In genomic region chr1:3352084-3352951, GRCh38 we compare ENCODE assay signal across 10 cellular contexts.
A peak's percentile ranks its signal among the peaks of the same experiment; 100 is the strongest.
DNase-seq lines count a peak whose midpoint lies in the region; ATAC-seq, FAIRE-seq and TF ChIP-seq lines count a peak whose summit lies in the region.
"Had no signal": no experiment of that assay in that cellular context is flagged by ENCODE, and none has a peak within 500 bp of the region (broad histone marks: within the 10 kb centered on the region; RNA-seq: fewer than 3 reads in every experiment).

No MANE protein-coding gene starts in this region.

- H3K36me3 Mint-ChIP-seq in mesothelial cell of epicardium = no peaks in the 10 kb centered on the region

- H3K9me3 Mint-ChIP-seq in mesothelial cell of epicardium = no peaks in the 10 kb centered on the region

- H3K27me3 ChIP-seq in tibial nerve = peaks cover 0 to 11% of the 10 kb centered on the region in 2 donors

- H3K27ac ChIP-seq in coronary artery (peak overlapping the region; percentile 94 to 97), tibial nerve (peak overlapping the region; percentile 79 to 98 (median 89))

- TF ChIP-seq POLR2A in tibial nerve (IDR thresholded peaks at IDR 0.05) (peak in 1 of 2 donors; percentile 47), GM12891 (IDR thresholded peaks at IDR 0.05; ENCODE audit: low read depth, low read length) (no peak)

- no peaks in the 10 kb centered on the region for H3K9me3 ChIP-seq in tibial nerve

- peak overlapping the region; percentile 80 for H3K27ac Mint-ChIP-seq in mesothelial cell of epicardium

- peak overlapping the region; percentile 54 for H3K4me3 Mint-ChIP-seq in mesothelial cell of epicardium

- TF ChIP-seq CTCF in coronary artery (IDR thresholded peaks at IDR 0.05) = no peak
- TF ChIP-seq CTCF in mesothelial cell of epicardium (IDR thresholded peaks at IDR 0.05; ENCODE audit: unreplicated experiment) = no peak
- no peak for TF ChIP-seq CTCF in tibial nerve (IDR thresholded peaks at IDR 0.05)

- DNase-seq in LHCN-M2 (ENCODE audit: low read depth) (peak; percentile 30), coronary artery (ENCODE audit: low spot score) (peak; percentile 92), mesothelial cell of epicardium (ENCODE audit: low spot score in 2 of 2, unreplicated experiment in 2 of 2) (peak in 1 of 2 experiments; percentile 49), tibial nerve (ENCODE audit: low spot score in 2 of 2) (peak in 1 of 2 donors; percentile 51), GM12891 (ENCODE audit: insufficient read length, low spot score) (no peak)
- DNase-seq in effector CD4-positive, alpha-beta T cell = no peak
- DNase-seq: activated CD4-positive, alpha-beta T cell treated with anti-CD3 and anti-CD28 coated beads, Interleukin-2, amount 50 U/mL, for 1 hour; NCI-H2107 had no signal

- H3K4me1 ChIP-seq in tibial nerve = peaks cover 0 to 69% (median 42%) of the 10 kb centered on the region in 4 donors

- peaks cover 9% of the 10 kb centered on the region for H3K4me1 Mint-ChIP-seq in mesothelial cell of epicardium

- ATAC-seq in GM18873 (IDR thresholded peaks at IDR 0.05; ENCODE audit: low FRiP score, unreplicated experiment) (no peak), GM21360 (IDR thresholded peaks at IDR 0.05; ENCODE audit: unreplicated experiment) (no peak)

- H3K27me3 Mint-ChIP-seq in mesothelial cell of epicardium (ENCODE audit: low read depth) = peaks cover 43% of the 10 kb centered on the region

- 11 to 23% methylated on average over 31 to 32 of the region's 36 CpGs for WGBS in tibial nerve, 2 donors

- H3K4me3 ChIP-seq in coronary artery = peak overlapping the region; percentile 46
- peak overlapping the region in 3 of 4 donors; percentile 1 to 25 (median 17) for H3K4me3 ChIP-seq in tibial nerve

- no peaks in the 10 kb centered on the region for H3K36me3 ChIP-seq in tibial nerve

- FAIRE-seq in GM12891 (lab: Jason Lieb, UNC) = no peak

- TF ChIP-seq EP300 in tibial nerve (IDR thresholded peaks at IDR 0.05) = peak; percentile 18 to 94

TF ChIP-seq in GM12891, 5 proteins besides CTCF, POLR2A, EP300 and RAD21:
- TF ChIP-seq SPI1 (IDR thresholded peaks at IDR 0.05; ENCODE audit: low read depth, low read length) (no peak), POU2F2 (IDR thresholded peaks at IDR 0.05; ENCODE audit: low read depth, low read length) (no peak), POLR2AphosphoS5 (IDR thresholded peaks at IDR 0.05; ENCODE audit: low read depth, low read length) (no peak), PAX5 (IDR thresholded peaks at IDR 0.05; ENCODE audit: insufficient read depth, low read length, severe bottlenecking) (no peak), TAF1 (IDR thresholded peaks at IDR 0.05; ENCODE audit: low read depth, low read length) (no peak)

Comparison
In these comparisons a context has a peak if more than half of its experiments do, and no peak if none do; other contexts are left out.
1. DNase-seq: peak in LHCN-M2 (single experiment) and coronary artery (single experiment); none in GM12891 (single experiment) and effector CD4-positive, alpha-beta T cell (single experiment).